In genomic region chr22:37870273-37870672, GRCh38 we compare ENCODE assay signal across 33 cellular contexts. TPM values are rescaled to one million over a fixed set of nuclear protein-coding genes. Genes with fewer than 3 reads are reported as not detected.
A peak's percentile ranks its signal among the peaks of the same experiment; 100 is the strongest.
DNase-seq lines count a peak whose midpoint lies in the region; ATAC-seq, FAIRE-seq and TF ChIP-seq lines count a peak whose summit lies in the region.
"Had no signal": no experiment of that assay in that cellular context is flagged by ENCODE, and none has a peak within 500 bp of the region (broad histone marks: within the 10 kb centered on the region; RNA-seq: fewer than 3 reads in every experiment).

No MANE protein-coding gene starts in this region.

- FAIRE-seq in HepG2 (lab: Jason Lieb, UNC): no peak
- FAIRE-seq: GM12891 had no signal

- no peaks in the 10 kb centered on the region for H3K4me1 Mint-ChIP-seq in stimulated activated naive CD8-positive, alpha-beta T cell treated with anti-CD3 and anti-CD28 coated beads, Interleukin-15, amount 100 ng/mL, for 72 hours
- H3K4me1 Mint-ChIP-seq: central memory CD8-positive, alpha-beta T cell; H9; stimulated activated memory B cell treated with anti-CD40 and anti-IgM and Interleukin-4, amounts not matched to agents 10 μg/mL and 1 μg/mL and 100 μg/mL, for 72 hours had no signal

- in situ Hi-C loops in HepG2 (cut with HindIII; ENCODE audit: extremely low pct_ligation_motif_present, low pct_unique_long_range_greater_than_20kb): no loop called here

- H2AFZ ChIP-seq in HepG2 (ENCODE audit: low read length) (no peak overlapping the region), PC-3 (ENCODE audit: low read length) (no peak overlapping the region)

- CTCF ChIA-PET in HepG2 (lab: Yijun Ruan, JAX; ENCODE audit: low intra/inter-chr PET ratio, low total read pairs) (no interaction called here), PC-3 (lab: Charles Lee) (no interaction called here)

- TF ChIP-seq CTCF in HepG2 (CRISPR knock-in tag; IDR thresholded peaks at IDR 0.05) (no peak), right lobe of liver (IDR thresholded peaks at IDR 0.05) (no peak), choroid plexus epithelial cell (conservative IDR thresholded peaks at IDR 0.05; ENCODE audit: low read depth, low read length) (no peak), left ventricle myocardium inferior (IDR thresholded peaks at IDR 0.05; ENCODE audit: borderline replicate concordance) (no peak), PC-3 (conservative IDR thresholded peaks at IDR 0.05; ENCODE audit: low read depth, low read length) (no peak), heart right ventricle (IDR thresholded peaks at IDR 0.05) (no peak)

- TF ChIP-seq RAD21 in HepG2 (CRISPR knock-in tag; IDR thresholded peaks at IDR 0.05): no peak

- no peak for DNase-seq in HepG2 (ENCODE audit: low spot score)
- no peak for DNase-seq in right lobe of liver
- peak; percentile 9 to 85 for DNase-seq in NCI-H524 (lab: John Stamatoyannopoulos, UW)
- peak; percentile 50 for DNase-seq in choroid plexus epithelial cell (ENCODE audit: low read depth)
- no peak for DNase-seq in left ventricle myocardium inferior
- no peak for DNase-seq in PC-3
- no peak for DNase-seq in stimulated activated naive CD8-positive, alpha-beta T cell treated with anti-CD3 and anti-CD28 coated beads, Interleukin-15, amount 100 ng/mL, for 72 hours
- DNase-seq in heart right ventricle: no peak
- DNase-seq: activated CD4-positive, alpha-beta T cell treated with anti-CD3 and anti-CD28 coated beads, Interleukin-2, amount 50 U/mL, for 1 hour; foreskin melanocyte; H9; hippocampal formation; Karpas-422; left lung; MV-4-11; naive thymus-derived CD8-positive, alpha-beta T cell; retina; RPMI8226; stimulated activated CD4-positive, alpha-beta T cell treated with anti-CD3 and anti-CD28 coated beads, Interleukin-4, amount 100 ng/mL, for 1 hour; WERI-Rb-1 had no signal

- no peaks in the 10 kb centered on the region for H3K27me3 Mint-ChIP-seq in stimulated activated naive CD8-positive, alpha-beta T cell treated with anti-CD3 and anti-CD28 coated beads, Interleukin-15, amount 100 ng/mL, for 72 hours
- H3K27me3 Mint-ChIP-seq: activated naive CD8-positive, alpha-beta T cell; central memory CD8-positive, alpha-beta T cell; naive thymus-derived CD8-positive, alpha-beta T cell; stimulated activated memory B cell treated with anti-CD40 and anti-IgM and Interleukin-4, amounts not matched to agents 10 μg/mL and 1 μg/mL and 100 μg/mL, for 72 hours had no signal

- H3K9me3 ChIP-seq in HepG2 (ENCODE audit: low read length) (no peaks in the 10 kb centered on the region), right lobe of liver (no peaks in the 10 kb centered on the region), left ventricle myocardium inferior (replicated peaks) (no peaks in the 10 kb centered on the region), PC-3 (ENCODE audit: low read length) (no peaks in the 10 kb centered on the region), heart right ventricle (no peaks in the 10 kb centered on the region)
- H3K9me3 ChIP-seq: ascending aorta, left lung had no signal

- no peaks in the 10 kb centered on the region for H3K27me3 ChIP-seq in HepG2 (ENCODE audit: control insufficient read depth in 1 of 2, insufficient read depth in 2 of 2, low read length in 2 of 2)
- no peaks in the 10 kb centered on the region for H3K27me3 ChIP-seq in right lobe of liver
- H3K27me3 ChIP-seq in left ventricle myocardium inferior (ENCODE audit: low read depth): no peaks in the 10 kb centered on the region
- no peaks in the 10 kb centered on the region for H3K27me3 ChIP-seq in PC-3 (ENCODE audit: low read length)
- no peaks in the 10 kb centered on the region for H3K27me3 ChIP-seq in heart right ventricle
- H3K27me3 ChIP-seq: ascending aorta, left lung had no signal

- H3K4me3 ChIP-seq in HepG2 (replicated peaks in 1 of 3; ENCODE audit: insufficient read depth in 1 of 3, low read depth in 2 of 3, low read length in 3 of 3) (no peak overlapping the region), right lobe of liver (no peak overlapping the region), choroid plexus epithelial cell (ENCODE audit: low read depth, low read length) (no peak overlapping the region), left ventricle myocardium inferior (no peak overlapping the region), PC-3 (ENCODE audit: low read length) (no peak overlapping the region), heart right ventricle (no peak overlapping the region)
- H3K4me3 ChIP-seq: ascending aorta, left lung had no signal

- H4K20me1 ChIP-seq in HepG2 (ENCODE audit: insufficient read depth, low read length): no peaks in the 10 kb centered on the region
- H4K20me1 ChIP-seq in PC-3 (ENCODE audit: low read length): no peaks in the 10 kb centered on the region

- no peaks in the 10 kb centered on the region for H3K4me1 ChIP-seq in HepG2 (ENCODE audit: insufficient read depth, low read length)
- H3K4me1 ChIP-seq in right lobe of liver: no peaks in the 10 kb centered on the region
- H3K4me1 ChIP-seq in left ventricle myocardium inferior: no peaks in the 10 kb centered on the region
- no peaks in the 10 kb centered on the region for H3K4me1 ChIP-seq in PC-3 (ENCODE audit: insufficient read depth, low read length)
- no peaks in the 10 kb centered on the region for H3K4me1 ChIP-seq in heart right ventricle
- H3K4me1 ChIP-seq: ascending aorta, left lung had no signal

- intact Hi-C loops in HepG2 (cut with micrococcal nuclease; ENCODE audit: unreplicated experiment) (no loop called here), right lobe of liver (cut with DNase I) (no loop called here), left ventricle myocardium inferior (cut with micrococcal nuclease) (no loop called here), PC-3 (cut with micrococcal nuclease) (no loop called here), heart right ventricle (cut with DNase I) (no loop called here)

- ATAC-seq in HepG2: no peak
- no peak for ATAC-seq in right lobe of liver
- ATAC-seq in PC-3: no peak
- ATAC-seq in stimulated activated naive CD8-positive, alpha-beta T cell treated with anti-CD3 and anti-CD28 coated beads, Interleukin-15, amount 100 ng/mL, for 72 hours: no peak
- no peak for ATAC-seq in heart right ventricle
- ATAC-seq: left lung; naive thymus-derived CD8-positive, alpha-beta T cell; stimulated activated memory B cell treated with anti-CD40 and anti-IgM and Interleukin-4, amounts not matched to agents 10 μg/mL and 1 μg/mL and 100 μg/mL, for 72 hours had no signal

- H3K27ac Mint-ChIP-seq in stimulated activated naive CD8-positive, alpha-beta T cell treated with anti-CD3 and anti-CD28 coated beads, Interleukin-15, amount 100 ng/mL, for 72 hours: no peak overlapping the region
- H3K27ac Mint-ChIP-seq: activated naive CD8-positive, alpha-beta T cell; activated T-helper 1 cell treated with anti-CD3 and anti-CD28 coated beads, Interleukin-12 subunit alpha, Interleukin-12 subunit beta, Interleukin-2, Interleukin-4 antibody, amounts not matched to agents 30 ng/mL and 10 ng/mL and 1 ng/mL, durations not matched to agents 14 hours and 24 hours and 36 hours; stimulated activated memory B cell treated with anti-CD40 and anti-IgM and Interleukin-4, amounts not matched to agents 10 μg/mL and 1 μg/mL and 100 μg/mL, for 72 hours had no signal

- H3K4me3 Mint-ChIP-seq in stimulated activated naive CD8-positive, alpha-beta T cell treated with anti-CD3 and anti-CD28 coated beads, Interleukin-15, amount 100 ng/mL, for 72 hours: no peak overlapping the region
- H3K4me3 Mint-ChIP-seq: activated naive CD8-positive, alpha-beta T cell; activated T-helper 1 cell treated with anti-CD3 and anti-CD28 coated beads, Interleukin-12 subunit alpha, Interleukin-12 subunit beta, Interleukin-2, Interleukin-4 antibody, amounts not matched to agents 30 ng/mL and 10 ng/mL and 1 ng/mL, durations not matched to agents 14 hours and 24 hours and 36 hours; central memory CD8-positive, alpha-beta T cell; H9; naive thymus-derived CD8-positive, alpha-beta T cell; stimulated activated memory B cell treated with anti-CD40 and anti-IgM and Interleukin-4, amounts not matched to agents 10 μg/mL and 1 μg/mL and 100 μg/mL, for 72 hours had no signal

- TF ChIP-seq EP300 in HepG2 (IDR thresholded peaks at IDR 0.05; ENCODE audit: low read depth in 2 of 2, low read length in 2 of 2) (no peak), HepG2 (CRISPR knock-in tag; IDR thresholded peaks at IDR 0.05; ENCODE audit: borderline replicate concordance) (no peak)

- no peaks in the 10 kb centered on the region for H3K9me3 Mint-ChIP-seq in stimulated activated naive CD8-positive, alpha-beta T cell treated with anti-CD3 and anti-CD28 coated beads, Interleukin-15, amount 100 ng/mL, for 72 hours
- H3K9me3 Mint-ChIP-seq: activated T-helper 1 cell treated with anti-CD3 and anti-CD28 coated beads, Interleukin-12 subunit alpha, Interleukin-12 subunit beta, Interleukin-2, Interleukin-4 antibody, amounts not matched to agents 30 ng/mL and 10 ng/mL and 1 ng/mL, durations not matched to agents 14 hours and 24 hours and 36 hours; central memory CD8-positive, alpha-beta T cell; H9; naive thymus-derived CD8-positive, alpha-beta T cell; stimulated activated memory B cell treated with anti-CD40 and anti-IgM and Interleukin-4, amounts not matched to agents 10 μg/mL and 1 μg/mL and 100 μg/mL, for 72 hours had no signal

- WGBS in HepG2 (ENCODE audit: low lambda C conversion rate): 90% methylated on average over 7 of the region's 7 CpGs
- WGBS in right lobe of liver (ENCODE audit: insufficient coverage, low coverage, low lambda C conversion rate, missing lambda C conversion rate): 85% methylated on average over 6 of the region's 7 CpGs
- WGBS in heart right ventricle, 2 donors: 79 to 86% methylated on average over 7 of the region's 7 CpGs

- TF ChIP-seq POLR2A in HepG2 (IDR thresholded peaks at IDR 0.05; ENCODE audit: insufficient read depth in 1 of 2, low read depth in 2 of 2, low read length in 2 of 2) (no peak), right lobe of liver (IDR thresholded peaks at IDR 0.05) (no peak)

- BruUV-seq in HepG2 (replicated peaks; lab: Mats Ljungman, UMichigan): TSS peak; percentile 14
- BruUV-seq in PC-3 (replicated peaks; lab: Mats Ljungman, UMichigan): no TSS peak

- POLR2A ChIA-PET in HepG2 (lab: Yijun Ruan, JAX) (no interaction called here), PC-3 (lab: Charles Lee; ENCODE audit: unreplicated experiment) (no interaction called here)

- H3F3A ChIP-seq in PC-3 (ENCODE audit: low read length, unreplicated experiment): no peaks in the 10 kb centered on the region

- no peak overlapping the region for H3K9ac ChIP-seq in HepG2 (ENCODE audit: insufficient read depth, low read depth, low read length)
- no peak overlapping the region for H3K9ac ChIP-seq in PC-3 (ENCODE audit: low read length)

- peaks cover 36 to 72% of the 10 kb centered on the region in 2 experiments for H3K36me3 ChIP-seq in HepG2 (replicated peaks in 1 of 2; ENCODE audit: control insufficient read depth in 1 of 2, insufficient read depth in 2 of 2, low read length in 2 of 2)
- H3K36me3 ChIP-seq in right lobe of liver: peaks cover 9 to 88% (median 48%) of the 10 kb centered on the region in 4 donors
- H3K36me3 ChIP-seq in left ventricle myocardium inferior: peaks cover 96% of the 10 kb centered on the region
- H3K36me3 ChIP-seq in PC-3 (ENCODE audit: low read depth, low read length): peaks cover 52% of the 10 kb centered on the region
- H3K36me3 ChIP-seq in heart right ventricle: peaks cover 0 to 100% (median 76%) of the 10 kb centered on the region in 9 donors

- no peaks in the 10 kb centered on the region for H3K9me2 ChIP-seq in PC-3 (replicated peaks; ENCODE audit: low read length)

- no peaks in the 10 kb centered on the region for H3K79me2 ChIP-seq in HepG2 (ENCODE audit: insufficient read depth, low read length)
- H3K79me2 ChIP-seq in PC-3 (ENCODE audit: low read length): 0 out of 2 replicates have a peak, but pooled peaks cover 5% of the 10 kb centered on the region

- no peak overlapping the region for H3K27ac ChIP-seq in HepG2 (ENCODE audit: extremely low read length, insufficient read depth, low read length)
- H3K27ac ChIP-seq in right lobe of liver: no peak overlapping the region
- H3K27ac ChIP-seq in left ventricle myocardium inferior (replicated peaks): no peak overlapping the region
- no peak overlapping the region for H3K27ac ChIP-seq in PC-3 (ENCODE audit: low read length)
- H3K27ac ChIP-seq in heart right ventricle: no peak overlapping the region
- H3K27ac ChIP-seq: ascending aorta, left lung, WERI-Rb-1 had no signal

- no peak overlapping the region for H3K4me2 ChIP-seq in HepG2 (ENCODE audit: low read depth, low read length)
- no peak overlapping the region for H3K4me2 ChIP-seq in PC-3 (ENCODE audit: low read length)

RNA-seq across cellular contexts. Expression of gene EIF3L, which starts 21.1 kb away (rescaled TPM):
- total RNA-seq in HepG2 (2016; rRNA removed; fragmentation: Illumina TruSeq; extraction: Trizol): 514 and 695 TPM in 2 replicates
- 243 and 303 TPM in 2 replicates for total RNA-seq in HepG2 (2016; cell fraction: cytosol; rRNA removed; fragmentation: Illumina TruSeq; extraction: Trizol; ENCODE audit: low read depth)
- 490 and 695 TPM in 2 replicates for total RNA-seq in HepG2 (2016; cell fraction: insoluble cytoplasmic fraction; rRNA removed; fragmentation: Illumina TruSeq; extraction: Trizol)
- 762 and 870 TPM in 2 replicates for total RNA-seq in HepG2 (2016; cell fraction: membrane; rRNA removed; fragmentation: Illumina TruSeq; extraction: Trizol)
- 260 and 289 TPM in 2 replicates for total RNA-seq in HepG2 (2016; cell fraction: nucleus; rRNA removed; fragmentation: Illumina TruSeq; extraction: Trizol)
- polyA plus RNA-seq in HepG2 (2011; rRNA removed): 731 and 793 TPM in 2 replicates
- 709 and 837 TPM in 2 replicates for polyA plus RNA-seq in HepG2 (2011; cell fraction: cytosol; rRNA removed)
- polyA plus RNA-seq in HepG2 (2011; cell fraction: nucleus; rRNA removed): 198 TPM in 2 replicates
- polyA plus RNA-seq in HepG2 (2012): 793 and 993 TPM in 2 replicates
- polyA plus RNA-seq in HepG2 (2016; cell fraction: cytosol; fragmentation: Illumina TruSeq; extraction: Trizol; ENCODE audit: low read depth): 256 and 328 TPM in 2 replicates
- 558 and 645 TPM in 2 replicates for polyA plus RNA-seq in HepG2 (2016; cell fraction: insoluble cytoplasmic fraction; fragmentation: Illumina TruSeq; extraction: Trizol; ENCODE audit: low read depth)
- 640 and 832 TPM in 2 replicates for polyA plus RNA-seq in HepG2 (2016; cell fraction: membrane; fragmentation: Illumina TruSeq; extraction: Trizol; ENCODE audit: low read depth)
- polyA plus RNA-seq in HepG2 (2016; cell fraction: nucleus; fragmentation: Illumina TruSeq; extraction: Trizol; ENCODE audit: insufficient read depth, low read depth): 328 and 345 TPM in 2 replicates
- polyA minus RNA-seq in HepG2 (2011; rRNA and poly(A)+ RNA removed; ENCODE audit: low replicate concordance): 689 and 781 TPM in 2 replicates
- 221 and 268 TPM in 2 replicates for polyA minus RNA-seq in HepG2 (2011; cell fraction: cytosol; rRNA and poly(A)+ RNA removed)
- polyA minus RNA-seq in HepG2 (2011; cell fraction: nucleus; rRNA and poly(A)+ RNA removed): 133 and 175 TPM in 2 replicates
- 100 to 1,000 TPM; 117 to 200 (median 164) TPM for total RNA-seq in right lobe of liver
- 379 TPM for total RNA-seq in left ventricle myocardium inferior
- total RNA-seq in PC-3 (2014; rRNA removed): 164 and 218 TPM in 2 replicates
- total RNA-seq in heart right ventricle: 100 to 1,000 TPM; 304 to 489 (median 445) TPM
- polyA plus RNA-seq in heart right ventricle: 100 to 1,000 TPM; 135 to 250 TPM

RNA-seq across cellular contexts. Expression of gene ANKRD54, which starts 26.1 kb away (rescaled TPM):
- 31.9 and 33.6 TPM in 2 replicates for total RNA-seq in HepG2 (2016; rRNA removed; fragmentation: Illumina TruSeq; extraction: Trizol)
- total RNA-seq in HepG2 (2016; cell fraction: cytosol; rRNA removed; fragmentation: Illumina TruSeq; extraction: Trizol; ENCODE audit: low read depth): 14.6 and 15.2 TPM in 2 replicates
- total RNA-seq in HepG2 (2016; cell fraction: insoluble cytoplasmic fraction; rRNA removed; fragmentation: Illumina TruSeq; extraction: Trizol): 27.3 and 32.7 TPM in 2 replicates
- 29.4 and 34.6 TPM in 2 replicates for total RNA-seq in HepG2 (2016; cell fraction: membrane; rRNA removed; fragmentation: Illumina TruSeq; extraction: Trizol)
- 20.7 and 24.5 TPM in 2 replicates for total RNA-seq in HepG2 (2016; cell fraction: nucleus; rRNA removed; fragmentation: Illumina TruSeq; extraction: Trizol)
- polyA plus RNA-seq in HepG2 (2011; rRNA removed): 28.5 and 33.1 TPM in 2 replicates
- 17.8 and 30.6 TPM in 2 replicates for polyA plus RNA-seq in HepG2 (2011; cell fraction: cytosol; rRNA removed)
- 64.2 and 84.7 TPM in 2 replicates for polyA plus RNA-seq in HepG2 (2011; cell fraction: nucleus; rRNA removed)
- 14.5 and 14.8 TPM in 2 replicates for polyA plus RNA-seq in HepG2 (2012)
- 12.7 and 16.5 TPM in 2 replicates for polyA plus RNA-seq in HepG2 (2016; cell fraction: cytosol; fragmentation: Illumina TruSeq; extraction: Trizol; ENCODE audit: low read depth)
- 32.6 and 37.8 TPM in 2 replicates for polyA plus RNA-seq in HepG2 (2016; cell fraction: insoluble cytoplasmic fraction; fragmentation: Illumina TruSeq; extraction: Trizol; ENCODE audit: low read depth)
- polyA plus RNA-seq in HepG2 (2016; cell fraction: membrane; fragmentation: Illumina TruSeq; extraction: Trizol; ENCODE audit: low read depth): 25.4 and 26.8 TPM in 2 replicates
- 46.2 and 51.6 TPM in 2 replicates for polyA plus RNA-seq in HepG2 (2016; cell fraction: nucleus; fragmentation: Illumina TruSeq; extraction: Trizol; ENCODE audit: insufficient read depth, low read depth)
- 44.8 and 54.2 TPM in 2 replicates for polyA minus RNA-seq in HepG2 (2011; rRNA and poly(A)+ RNA removed; ENCODE audit: low replicate concordance)
- polyA minus RNA-seq in HepG2 (2011; cell fraction: cytosol; rRNA and poly(A)+ RNA removed): 12.0 and 15.7 TPM in 2 replicates
- 13.5 and 14.0 TPM in 2 replicates for polyA minus RNA-seq in HepG2 (2011; cell fraction: nucleus; rRNA and poly(A)+ RNA removed)
- total RNA-seq in right lobe of liver: 10 to 100 TPM in 2 of 6 experiments, 1 to 10 TPM in 4; 7.3 to 20.7 (median 9.7) TPM
- 19.4 TPM for total RNA-seq in left ventricle myocardium inferior
- 24.9 and 30.1 TPM in 2 replicates for total RNA-seq in PC-3 (2014; rRNA removed)
- total RNA-seq in heart right ventricle: 10 to 100 TPM; 11.2 to 21.5 (median 14.4) TPM
- 10 to 100 TPM; 17.4 to 19.4 TPM for polyA plus RNA-seq in heart right ventricle

RNA-seq across cellular contexts. Expression of gene MICALL1, which starts 35.8 kb away (rescaled TPM):
- 10.2 and 10.6 TPM in 2 replicates for total RNA-seq in HepG2 (2016; rRNA removed; fragmentation: Illumina TruSeq; extraction: Trizol)
- total RNA-seq in HepG2 (2016; cell fraction: cytosol; rRNA removed; fragmentation: Illumina TruSeq; extraction: Trizol; ENCODE audit: low read depth): 3.4 and 3.8 TPM in 2 replicates
- 9.0 and 10.7 TPM in 2 replicates for total RNA-seq in HepG2 (2016; cell fraction: insoluble cytoplasmic fraction; rRNA removed; fragmentation: Illumina TruSeq; extraction: Trizol)
- 13.1 and 14.5 TPM in 2 replicates for total RNA-seq in HepG2 (2016; cell fraction: membrane; rRNA removed; fragmentation: Illumina TruSeq; extraction: Trizol)
- total RNA-seq in HepG2 (2016; cell fraction: nucleus; rRNA removed; fragmentation: Illumina TruSeq; extraction: Trizol): 7.8 and 8.7 TPM in 2 replicates
- polyA plus RNA-seq in HepG2 (2011; rRNA removed): 7.6 and 10.2 TPM in 2 replicates
- polyA plus RNA-seq in HepG2 (2011; cell fraction: cytosol; rRNA removed): 6.7 and 7.5 TPM in 2 replicates
- polyA plus RNA-seq in HepG2 (2011; cell fraction: nucleus; rRNA removed): 20.3 and 21.4 TPM in 2 replicates
- 6.6 and 10.9 TPM in 2 replicates for polyA plus RNA-seq in HepG2 (2012)
- 4.2 and 4.5 TPM in 2 replicates for polyA plus RNA-seq in HepG2 (2016; cell fraction: cytosol; fragmentation: Illumina TruSeq; extraction: Trizol; ENCODE audit: low read depth)
- polyA plus RNA-seq in HepG2 (2016; cell fraction: insoluble cytoplasmic fraction; fragmentation: Illumina TruSeq; extraction: Trizol; ENCODE audit: low read depth): 11.5 and 15.1 TPM in 2 replicates
- polyA plus RNA-seq in HepG2 (2016; cell fraction: membrane; fragmentation: Illumina TruSeq; extraction: Trizol; ENCODE audit: low read depth): 12.2 and 15.3 TPM in 2 replicates
- 14.0 and 21.3 TPM in 2 replicates for polyA plus RNA-seq in HepG2 (2016; cell fraction: nucleus; fragmentation: Illumina TruSeq; extraction: Trizol; ENCODE audit: insufficient read depth, low read depth)
- polyA minus RNA-seq in HepG2 (2011; rRNA and poly(A)+ RNA removed; ENCODE audit: low replicate concordance): 20.1 and 35.6 TPM in 2 replicates
- polyA minus RNA-seq in HepG2 (2011; cell fraction: cytosol; rRNA and poly(A)+ RNA removed): 11.8 and 17.0 TPM in 2 replicates
- polyA minus RNA-seq in HepG2 (2011; cell fraction: nucleus; rRNA and poly(A)+ RNA removed): 8.9 and 10.7 TPM in 2 replicates
- 10 to 100 TPM in 3 of 6 experiments, 1 to 10 TPM in 3; 6.5 to 19.0 (median 10.3) TPM for total RNA-seq in right lobe of liver
- total RNA-seq in left ventricle myocardium inferior: 14.8 TPM
- 20.1 and 29.9 TPM in 2 replicates for total RNA-seq in PC-3 (2014; rRNA removed)
- 10 to 100 TPM; 13.0 to 26.9 (median 16.5) TPM for total RNA-seq in heart right ventricle
- 10 to 100 TPM in 1 of 2 donors, 1 to 10 TPM in 1; 9.3 to 10.3 TPM for polyA plus RNA-seq in heart right ventricle

RNA-seq across cellular contexts. Expression of gene GALR3, which starts 47.1 kb away (rescaled TPM):
- total RNA-seq in HepG2 (2016; rRNA removed; fragmentation: Illumina TruSeq; extraction: Trizol) (not detected in 2 replicates), right lobe of liver (under 1 TPM in 2 of 6 experiments, not detected in 4; 0.29 to 0.83 TPM), left ventricle myocardium inferior (not detected), PC-3 (2014; rRNA removed) (not detected in 2 replicates), heart right ventricle (not detected)
- total RNA-seq in HepG2 (2016; cell fraction: cytosol; rRNA removed; fragmentation: Illumina TruSeq; extraction: Trizol; ENCODE audit: low read depth): not detected in 2 replicates
- 0.15 TPM in 1 of 2 replicates, not detected in the other for total RNA-seq in HepG2 (2016; cell fraction: insoluble cytoplasmic fraction; rRNA removed; fragmentation: Illumina TruSeq; extraction: Trizol)
- total RNA-seq in HepG2 (2016; cell fraction: membrane; rRNA removed; fragmentation: Illumina TruSeq; extraction: Trizol): not detected in 2 replicates
- total RNA-seq in HepG2 (2016; cell fraction: nucleus; rRNA removed; fragmentation: Illumina TruSeq; extraction: Trizol): not detected in 2 replicates
- polyA plus RNA-seq in HepG2 (2011; rRNA removed) (0.05 and 0.13 TPM in 2 replicates), heart right ventricle (under 1 TPM in 1 of 2 donors, not detected in 1; 0.03 TPM)
- polyA plus RNA-seq in HepG2 (2011; cell fraction: cytosol; rRNA removed): 0.06 and 0.12 TPM in 2 replicates
- 1.1 and 1.7 TPM in 2 replicates for polyA plus RNA-seq in HepG2 (2011; cell fraction: nucleus; rRNA removed)
- polyA plus RNA-seq in HepG2 (2012): not detected in 2 replicates
- polyA plus RNA-seq in HepG2 (2016; cell fraction: cytosol; fragmentation: Illumina TruSeq; extraction: Trizol; ENCODE audit: low read depth): 0.11 TPM in 1 of 2 replicates, not detected in the other
- not detected in 2 replicates for polyA plus RNA-seq in HepG2 (2016; cell fraction: insoluble cytoplasmic fraction; fragmentation: Illumina TruSeq; extraction: Trizol; ENCODE audit: low read depth)
- polyA plus RNA-seq in HepG2 (2016; cell fraction: membrane; fragmentation: Illumina TruSeq; extraction: Trizol; ENCODE audit: low read depth): not detected in 2 replicates
- not detected in 2 replicates for polyA plus RNA-seq in HepG2 (2016; cell fraction: nucleus; fragmentation: Illumina TruSeq; extraction: Trizol; ENCODE audit: insufficient read depth, low read depth)
- 1.8 TPM in 1 of 2 replicates, not detected in the other for polyA minus RNA-seq in HepG2 (2011; rRNA and poly(A)+ RNA removed; ENCODE audit: low replicate concordance)
- not detected in 2 replicates for polyA minus RNA-seq in HepG2 (2011; cell fraction: cytosol; rRNA and poly(A)+ RNA removed)
- polyA minus RNA-seq in HepG2 (2011; cell fraction: nucleus; rRNA and poly(A)+ RNA removed): 0.77 TPM in 1 of 2 replicates, not detected in the other
- total RNA-seq: A673; activated T-helper 1 cell treated with anti-CD3 and anti-CD28 coated beads, Interleukin-12 subunit alpha, Interleukin-12 subunit beta, Interleukin-2, Interleukin-4 antibody, amounts not matched to agents 30 ng/mL and 10 ng/mL and 1 ng/mL, durations not matched to agents 14 hours and 24 hours and 36 hours; ascending aorta; Daoy; dermis microvascular lymphatic vessel endothelial cell; left lung; naive thymus-derived CD8-positive, alpha-beta T cell; NCI-H460; temporal lobe; urinary bladder had no signal
- polyA plus RNA-seq: BJ; naive thymus-derived CD8-positive, alpha-beta T cell; urinary bladder had no signal

Comparison
In these comparisons a context has a peak if more than half of its experiments do, and no peak if none do; other contexts are left out.
1. DNase-seq: peak in NCI-H524 (2 of 2) and choroid plexus epithelial cell (single experiment); none in HepG2 (single experiment), right lobe of liver (0 of 3), left ventricle myocardium inferior (single experiment), PC-3 (single experiment), stimulated activated naive CD8-positive, alpha-beta T cell treated with anti-CD3 and anti-CD28 coated beads, Interleukin-15, amount 100 ng/mL, for 72 hours (0 of 2) and heart right ventricle (0 of 2).